11 cellular contexts compared by ENCODE assay signal in genomic region chr12:75311369-75311768, GRCh38. TPM values are rescaled to one million over a fixed set of nuclear protein-coding genes. Genes with fewer than 3 reads are reported as not detected.
"Had no signal": no experiment of that assay in that cellular context is flagged by ENCODE, and none has a peak within 500 bp of the region (broad histone marks: within the 10 kb centered on the region; RNA-seq: fewer than 3 reads in every experiment).

No MANE protein-coding gene starts in this region.

- H3K27ac Mint-ChIP-seq: HFFc6 had no signal

- H3K4me3 ChIP-seq: GM23248, HAP-1, K562 had no signal

- H3K36me3 ChIP-seq: HAP-1 had no signal

- H3K4me1 ChIP-seq: HAP-1 had no signal

- H3K4me3 Mint-ChIP-seq: HFFc6 had no signal

- DNase-seq: GM23248, GOT3, H7, HFFc6, IMR-90 had no signal

- FAIRE-seq: K562 had no signal

- H3K9me3 Mint-ChIP-seq: HFFc6 had no signal

- H3K9ac ChIP-seq: GM23248 had no signal

- H2AFZ ChIP-seq: GM23248 had no signal

- H3K9me3 ChIP-seq: HAP-1 had no signal

- H3K27ac ChIP-seq: GM23248, HL-60 had no signal

- ATAC-seq: HCT116, K562 had no signal

RNA-seq across cellular contexts. Expression of gene GLIPR1L1, which starts 23.1 kb away (rescaled TPM):
- total RNA-seq: GM23248, H4, HFFc6, HT1080, IMR-90, K562 had no signal
- polyA plus RNA-seq: GM23248, IMR-90, K562 had no signal
